In the genomic region with DNA sequence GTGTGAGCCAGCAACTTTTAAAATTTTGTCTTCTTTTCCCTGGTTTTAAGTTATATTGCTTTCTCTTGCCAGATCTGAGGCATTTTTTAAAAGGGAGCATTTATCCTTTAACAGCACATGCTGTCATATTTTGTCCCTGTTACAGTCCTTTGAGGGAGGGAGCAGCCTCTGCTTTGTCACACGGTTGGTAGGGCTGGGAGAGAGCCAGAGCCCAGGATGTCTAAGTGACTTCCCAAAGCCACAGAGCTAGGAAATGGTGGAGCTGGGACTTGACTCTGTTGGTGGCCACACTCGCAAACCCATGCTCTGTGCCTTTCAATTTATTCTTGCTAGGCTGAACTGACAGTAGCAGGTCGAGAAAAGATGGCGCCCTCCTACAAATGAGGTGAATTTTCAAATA, we compare ENCODE assay signal across 27 cellular contexts.
"Had no signal": no experiment of that assay in that cellular context is flagged by ENCODE, and none has a peak within 500 bp of the region (broad histone marks: within the 10 kb centered on the region; RNA-seq: fewer than 3 reads in every experiment).

No MANE protein-coding gene starts in this region.

- FAIRE-seq: pancreas, small intestine, urothelium cell line had no signal

- H3K27ac Mint-ChIP-seq: naive thymus-derived CD8-positive, alpha-beta T cell; natural killer cell treated with Interleukin-12 subunit alpha and Interleukin-12 subunit beta and Interleukin-15 and Interleukin-18, amount 100 ng/mL, for 72 hours; nephron progenitor cell; stimulated activated effector memory CD8-positive, alpha-beta T cell treated with anti-CD3 and anti-CD28 coated beads, Interleukin-12 subunit alpha, Interleukin-12 subunit beta, amount 100 ng/mL, for 72 hours; stimulated activated naive B cell treated with anti-CD40 and anti-IgM and Interleukin-4, amounts not matched to agents 10 μg/mL and 1 μg/mL and 100 μg/mL, for 72 hours; stimulated activated naive CD8-positive, alpha-beta T cell treated with anti-CD3 and anti-CD28 coated beads, Interleukin-15, Interleukin-2, amounts not matched to agents 100 ng/mL and 50 ng/mL, for 24 hours had no signal

- H3K27ac ChIP-seq: pancreas, prostate gland, right lobe of liver, sigmoid colon, stomach, thoracic aorta, tibial nerve, upper lobe of left lung, vagina had no signal

- H3K36me3 Mint-ChIP-seq: naive thymus-derived CD8-positive, alpha-beta T cell; natural killer cell treated with Interleukin-12 subunit alpha and Interleukin-12 subunit beta and Interleukin-15 and Interleukin-18, amount 100 ng/mL, for 72 hours; stimulated activated effector memory CD8-positive, alpha-beta T cell treated with anti-CD3 and anti-CD28 coated beads, Interleukin-12 subunit alpha, Interleukin-12 subunit beta, amount 100 ng/mL, for 72 hours had no signal

- DNase-seq: naive B cell; naive thymus-derived CD8-positive, alpha-beta T cell; nephron progenitor cell; pancreas; right cardiac atrium; right lobe of liver; sigmoid colon; small intestine; stimulated activated CD4-positive, alpha-beta T cell treated with anti-CD3 and anti-CD28 coated beads, Interleukin-15, amount 100 ng/mL, for 24 hours; stimulated activated CD4-positive, alpha-beta T cell treated with anti-CD3 and anti-CD28 coated beads, Interleukin-2, amount 100 ng/mL, for 24 hours; stimulated activated CD4-positive, alpha-beta T cell treated with anti-CD3 and anti-CD28 coated beads, Interleukin-2, amount 100 ng/mL, for 48 hours; stimulated activated CD4-positive, alpha-beta T cell treated with anti-CD3 and anti-CD28 coated beads, Interleukin-4, amount 100 ng/mL, for 24 hours; stimulated activated naive B cell treated with anti-CD40 and anti-IgM and Interleukin-4, amounts not matched to agents 10 μg/mL and 1 μg/mL and 100 μg/mL, for 72 hours; stimulated activated naive CD4-positive, alpha-beta T cell treated with Interleukin-2 at 50 U/mL for 16 hours; stomach; thyroid gland; trophoblast cell; upper lobe of left lung had no signal

- H3K9me3 Mint-ChIP-seq: natural killer cell treated with Interleukin-12 subunit alpha and Interleukin-12 subunit beta and Interleukin-15 and Interleukin-18, amount 100 ng/mL, for 72 hours; stimulated activated effector memory CD8-positive, alpha-beta T cell treated with anti-CD3 and anti-CD28 coated beads, Interleukin-12 subunit alpha, Interleukin-12 subunit beta, amount 100 ng/mL, for 72 hours; stimulated activated naive B cell treated with anti-CD40 and anti-IgM and Interleukin-4, amounts not matched to agents 10 μg/mL and 1 μg/mL and 100 μg/mL, for 72 hours; stimulated activated naive CD8-positive, alpha-beta T cell treated with anti-CD3 and anti-CD28 coated beads, Interleukin-15, Interleukin-2, amounts not matched to agents 100 ng/mL and 50 ng/mL, for 24 hours had no signal

- H3K4me3 Mint-ChIP-seq: naive B cell; naive thymus-derived CD8-positive, alpha-beta T cell; natural killer cell treated with Interleukin-12 subunit alpha and Interleukin-12 subunit beta and Interleukin-15 and Interleukin-18, amount 100 ng/mL, for 72 hours; nephron progenitor cell; neural crest cell; stimulated activated effector memory CD8-positive, alpha-beta T cell treated with anti-CD3 and anti-CD28 coated beads, Interleukin-12 subunit alpha, Interleukin-12 subunit beta, amount 100 ng/mL, for 72 hours; stimulated activated naive B cell treated with anti-CD40 and anti-IgM and Interleukin-4, amounts not matched to agents 10 μg/mL and 1 μg/mL and 100 μg/mL, for 72 hours; stimulated activated naive CD8-positive, alpha-beta T cell treated with anti-CD3 and anti-CD28 coated beads, Interleukin-15, Interleukin-2, amounts not matched to agents 100 ng/mL and 50 ng/mL, for 24 hours had no signal

- H3K36me3 ChIP-seq: pancreas, prostate gland, right lobe of liver, sigmoid colon, stomach, thoracic aorta, thyroid gland, tibial nerve, upper lobe of left lung, vagina had no signal

- H3K4me1 ChIP-seq: pancreas, prostate gland, right lobe of liver, sigmoid colon, stomach, tibial nerve, upper lobe of left lung, vagina had no signal

- H3K27me3 ChIP-seq: pancreas, right lobe of liver, sigmoid colon, thyroid gland, upper lobe of left lung, vagina had no signal

- H3K4me3 ChIP-seq: pancreas, prostate gland, right lobe of liver, sigmoid colon, stomach, thoracic aorta, thyroid gland, tibial nerve, upper lobe of left lung, vagina had no signal

- H3K4me1 Mint-ChIP-seq: naive B cell; naive thymus-derived CD8-positive, alpha-beta T cell had no signal

- H3K9me3 ChIP-seq: pancreas, prostate gland, right lobe of liver, sigmoid colon, stomach, thoracic aorta, thyroid gland, upper lobe of left lung, vagina had no signal
